In genomic region chr10:12348341-12348869, GRCh38 we compare ENCODE assay signal across 8 cellular contexts. TPM values are rescaled to one million over a fixed set of nuclear protein-coding genes. Genes with fewer than 3 reads are reported as not detected.
DNase-seq lines count a peak whose midpoint lies in the region; ATAC-seq and TF ChIP-seq lines count a peak whose summit lies in the region.

No MANE protein-coding gene starts in this region.

- H3K4me1 Mint-ChIP-seq in CD4-positive, alpha-beta T cell (ENCODE audit: low read depth) = peaks cover 40% of the 10 kb centered on the region
- H3K4me1 Mint-ChIP-seq in neural crest cell = peaks cover 17% of the 10 kb centered on the region

- H3K79me2 ChIP-seq in MM.1S (ENCODE audit: low read length) = peaks cover 36% of the 10 kb centered on the region

- H3K4me3 ChIP-seq in MM.1S (ENCODE audit: low read length) = peak overlapping the region; percentile 54
- H3K4me3 ChIP-seq in effector memory CD4-positive, alpha-beta T cell (ENCODE audit: insufficient read depth, low read depth, low read length, poor library complexity, severe bottlenecking) = peak overlapping the region; percentile 47

- peaks cover 2% of the 10 kb centered on the region for H3K9me3 Mint-ChIP-seq in CD4-positive, alpha-beta T cell
- H3K9me3 Mint-ChIP-seq in neural crest cell = no peaks in the 10 kb centered on the region

- H4K20me1 ChIP-seq in MM.1S (ENCODE audit: insufficient read depth, low read length) = no peaks in the 10 kb centered on the region

- H3K9me3 ChIP-seq in CD4-positive, alpha-beta T cell (ENCODE audit: control insufficient read depth, low read length) = no peaks in the 10 kb centered on the region
- H3K9me3 ChIP-seq in MM.1S (replicated peaks; ENCODE audit: insufficient read depth, low read length) = no peaks in the 10 kb centered on the region
- no peaks in the 10 kb centered on the region for H3K9me3 ChIP-seq in effector memory CD4-positive, alpha-beta T cell (ENCODE audit: control insufficient read depth, low read length)

- no peaks in the 10 kb centered on the region for H3K27me3 Mint-ChIP-seq in CD4-positive, alpha-beta T cell
- peaks cover 47% of the 10 kb centered on the region for H3K27me3 Mint-ChIP-seq in neural crest cell (ENCODE audit: low read depth)

- peak overlapping the region; percentile 60 for H3K9ac ChIP-seq in MM.1S (ENCODE audit: low read length)

- H3K27ac ChIP-seq in CD4-positive, alpha-beta T cell (ENCODE audit: low read depth, low read length) = peak overlapping the region; percentile 83
- H3K27ac ChIP-seq in MM.1S (ENCODE audit: low read length) = peak overlapping the region; percentile 66; the same call in 1 of the 2 replicates
- H3K27ac ChIP-seq in effector memory CD4-positive, alpha-beta T cell (ENCODE audit: insufficient read depth, low read length, poor library complexity, severe bottlenecking) = peak overlapping the region; percentile 92

- POLR2A ChIA-PET in CD4-positive, alpha-beta T cell (lab: Charles Lee) = interaction anchor here (0.7 to 4.1 kb wide), 15 partner anchors 11 to 308 kb away, joined by 3 to 32 read pairs (median 8); partner anchors contain the start of genes CDC123 and NUDT5

- H3K9me2 ChIP-seq in MM.1S (replicated peaks; ENCODE audit: insufficient read depth, low read length) = no peaks in the 10 kb centered on the region

- no peak for TF ChIP-seq CTCF in CD4-positive, alpha-beta T cell (IDR thresholded peaks at IDR 0.05)
- TF ChIP-seq CTCF in MM.1S (IDR thresholded peaks at IDR 0.05; ENCODE audit: low read length) (no peak), neural crest cell (conservative IDR thresholded peaks at IDR 0.05) (no peak)

- H3K4me3 Mint-ChIP-seq in CD4-positive, alpha-beta T cell = peak overlapping the region; percentile 91
- H3K4me3 Mint-ChIP-seq in neural crest cell = peak overlapping the region; percentile 87

- no peak for ATAC-seq in CD4-positive, alpha-beta T cell (ENCODE audit: poor library complexity)
- no peak for ATAC-seq in HG03378 (IDR thresholded peaks at IDR 0.05; ENCODE audit: unreplicated experiment)

- H3K4me2 ChIP-seq in MM.1S (ENCODE audit: low read depth, low read length) = peak overlapping the region; percentile 62

- peaks cover 21% of the 10 kb centered on the region for H3K36me3 Mint-ChIP-seq in CD4-positive, alpha-beta T cell (ENCODE audit: low read depth)
- H3K36me3 Mint-ChIP-seq in neural crest cell (ENCODE audit: low read depth) = no peaks in the 10 kb centered on the region

- H3F3A ChIP-seq in MM.1S (ENCODE audit: insufficient read depth, low read length) = peaks cover 21% of the 10 kb centered on the region

- H3K4me1 ChIP-seq in MM.1S (ENCODE audit: low read length) = peaks cover 8% of the 10 kb centered on the region
- H3K4me1 ChIP-seq in effector memory CD4-positive, alpha-beta T cell (ENCODE audit: control insufficient read depth, insufficient read depth, low read length, poor library complexity, severe bottlenecking) = peaks cover 15% of the 10 kb centered on the region

- H3K27ac Mint-ChIP-seq in CD4-positive, alpha-beta T cell = peak overlapping the region; percentile 93
- H3K27ac Mint-ChIP-seq in neural crest cell (ENCODE audit: unreplicated experiment) = no peak overlapping the region

- peak overlapping the region; percentile 62 for H2AFZ ChIP-seq in MM.1S (ENCODE audit: low read length)

- CTCF ChIA-PET in CD4-positive, alpha-beta T cell (lab: Charles Lee) = interaction anchor here (0.5 to 1.2 kb wide), 3 partner anchors 43 to 751 kb away, joined by 3 to 4 read pairs (median 4); no protein-coding TSS in a partner anchor

- DNase-seq in CD4-positive, alpha-beta T cell = peak in 2 of 10 experiments; percentile 2 to 20
- no peak for DNase-seq in MM.1S
- no peak for DNase-seq in effector memory CD4-positive, alpha-beta T cell
- no peak for DNase-seq in neural crest cell (ENCODE audit: low read depth, low spot score)
- DNase-seq in midbrain (lab: John Stamatoyannopoulos, UW) = no peak
- no peak for DNase-seq in KG1 (lab: John Stamatoyannopoulos, UW)
- DNase-seq in NOMO-1 (lab: John Stamatoyannopoulos, UW; ENCODE audit: unreplicated experiment in 2 of 2) = no peak

- no peaks in the 10 kb centered on the region for H3K27me3 ChIP-seq in CD4-positive, alpha-beta T cell (ENCODE audit: control insufficient read depth, insufficient read depth, low read length)
- H3K27me3 ChIP-seq in MM.1S (replicated peaks; ENCODE audit: insufficient read depth, low read length) = no peaks in the 10 kb centered on the region
- H3K27me3 ChIP-seq in effector memory CD4-positive, alpha-beta T cell (replicated peaks; ENCODE audit: control insufficient read depth, insufficient read depth, low read length, poor library complexity, severe bottlenecking) = no peaks in the 10 kb centered on the region

- intact Hi-C loops in CD4-positive, alpha-beta T cell (cut with DNase I, micrococcal nuclease) = loop anchor here (5.0 to 10.0 kb wide), 4 partner anchors 221 to 946 kb away; partner anchors contain the start of genes SEC61A2 (in 1 of the 2) and UPF2 (in 1 of the 2)

- H3K36me3 ChIP-seq in MM.1S (replicated peaks; ENCODE audit: insufficient read depth, low read length) = no peaks in the 10 kb centered on the region
- H3K36me3 ChIP-seq in effector memory CD4-positive, alpha-beta T cell (ENCODE audit: control insufficient read depth, insufficient read depth, low read length) = no peaks in the 10 kb centered on the region

RNA-seq across cellular contexts. Expression of gene CAMK1D, which starts 0.9 kb away (rescaled TPM):
- 10 to 100 TPM; 28.8 to 35.3 TPM for total RNA-seq in CD4-positive, alpha-beta T cell
- total RNA-seq in neural crest cell = 6.4 and 6.5 TPM in 2 replicates
